ENCODE assay signal across 2 cellular contexts in the genomic region with DNA sequence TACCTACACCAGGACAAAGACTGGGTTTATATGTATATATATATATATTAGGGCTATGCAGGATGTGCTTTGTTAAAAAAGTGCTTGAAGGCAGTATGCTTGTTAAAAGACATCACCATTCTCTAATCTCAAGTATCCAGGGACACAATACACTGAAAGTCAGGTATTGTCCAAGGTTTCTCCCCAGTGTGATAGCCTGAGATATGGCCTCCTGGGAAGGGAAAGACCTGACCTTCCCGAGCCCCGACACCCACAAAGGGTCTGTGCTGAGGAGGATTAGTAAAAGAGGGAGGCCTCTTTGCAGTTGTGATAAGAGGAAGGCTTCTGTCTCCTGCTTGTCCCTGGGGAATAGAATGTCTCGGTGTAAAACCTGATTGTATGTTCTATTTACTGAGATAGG.
TF ChIP-seq lines count a peak whose summit lies in the region.

No MANE protein-coding gene starts in this region.

TF ChIP-seq in HepG2, 621 proteins besides CTCF, POLR2A, EP300 and RAD21:
- no peak for TF ChIP-seq ZSCAN22 (CRISPR knock-in tag; IDR thresholded peaks at IDR 0.05)
- no peak for TF ChIP-seq CBFB (CRISPR knock-in tag; IDR thresholded peaks at IDR 0.05)
- TF ChIP-seq ZMYM4 (CRISPR knock-in tag; IDR thresholded peaks at IDR 0.05) = no peak
- no peak for TF ChIP-seq FOXK1 (CRISPR knock-in tag; IDR thresholded peaks at IDR 0.05; ENCODE audit: borderline replicate concordance, low read depth)
- no peak for TF ChIP-seq ZNF883 (CRISPR knock-in tag; IDR thresholded peaks at IDR 0.05; ENCODE audit: not compliant biosample characterization)
- no peak for TF ChIP-seq MED13 (CRISPR knock-in tag; IDR thresholded peaks at IDR 0.05)
- no peak for TF ChIP-seq XBP1 (CRISPR knock-in tag; IDR thresholded peaks at IDR 0.05)
- TF ChIP-seq, protein P1, sequence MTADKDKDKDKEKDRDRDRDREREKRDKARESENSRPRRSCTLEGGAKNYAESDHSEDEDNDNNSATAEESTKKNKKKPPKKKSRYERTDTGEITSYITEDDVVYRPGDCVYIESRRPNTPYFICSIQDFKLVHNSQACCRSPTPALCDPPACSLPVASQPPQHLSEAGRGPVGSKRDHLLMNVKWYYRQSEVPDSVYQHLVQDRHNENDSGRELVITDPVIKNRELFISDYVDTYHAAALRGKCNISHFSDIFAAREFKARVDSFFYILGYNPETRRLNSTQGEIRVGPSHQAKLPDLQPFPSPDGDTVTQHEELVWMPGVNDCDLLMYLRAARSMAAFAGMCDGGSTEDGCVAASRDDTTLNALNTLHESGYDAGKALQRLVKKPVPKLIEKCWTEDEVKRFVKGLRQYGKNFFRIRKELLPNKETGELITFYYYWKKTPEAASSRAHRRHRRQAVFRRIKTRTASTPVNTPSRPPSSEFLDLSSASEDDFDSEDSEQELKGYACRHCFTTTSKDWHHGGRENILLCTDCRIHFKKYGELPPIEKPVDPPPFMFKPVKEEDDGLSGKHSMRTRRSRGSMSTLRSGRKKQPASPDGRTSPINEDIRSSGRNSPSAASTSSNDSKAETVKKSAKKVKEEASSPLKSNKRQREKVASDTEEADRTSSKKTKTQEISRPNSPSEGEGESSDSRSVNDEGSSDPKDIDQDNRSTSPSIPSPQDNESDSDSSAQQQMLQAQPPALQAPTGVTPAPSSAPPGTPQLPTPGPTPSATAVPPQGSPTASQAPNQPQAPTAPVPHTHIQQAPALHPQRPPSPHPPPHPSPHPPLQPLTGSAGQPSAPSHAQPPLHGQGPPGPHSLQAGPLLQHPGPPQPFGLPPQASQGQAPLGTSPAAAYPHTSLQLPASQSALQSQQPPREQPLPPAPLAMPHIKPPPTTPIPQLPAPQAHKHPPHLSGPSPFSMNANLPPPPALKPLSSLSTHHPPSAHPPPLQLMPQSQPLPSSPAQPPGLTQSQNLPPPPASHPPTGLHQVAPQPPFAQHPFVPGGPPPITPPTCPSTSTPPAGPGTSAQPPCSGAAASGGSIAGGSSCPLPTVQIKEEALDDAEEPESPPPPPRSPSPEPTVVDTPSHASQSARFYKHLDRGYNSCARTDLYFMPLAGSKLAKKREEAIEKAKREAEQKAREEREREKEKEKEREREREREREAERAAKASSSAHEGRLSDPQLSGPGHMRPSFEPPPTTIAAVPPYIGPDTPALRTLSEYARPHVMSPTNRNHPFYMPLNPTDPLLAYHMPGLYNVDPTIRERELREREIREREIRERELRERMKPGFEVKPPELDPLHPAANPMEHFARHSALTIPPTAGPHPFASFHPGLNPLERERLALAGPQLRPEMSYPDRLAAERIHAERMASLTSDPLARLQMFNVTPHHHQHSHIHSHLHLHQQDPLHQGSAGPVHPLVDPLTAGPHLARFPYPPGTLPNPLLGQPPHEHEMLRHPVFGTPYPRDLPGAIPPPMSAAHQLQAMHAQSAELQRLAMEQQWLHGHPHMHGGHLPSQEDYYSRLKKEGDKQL (CRISPR knock-in tag; IDR thresholded peaks at IDR 0.05; ENCODE audit: low read depth) = no peak
- TF ChIP-seq, protein P2, sequence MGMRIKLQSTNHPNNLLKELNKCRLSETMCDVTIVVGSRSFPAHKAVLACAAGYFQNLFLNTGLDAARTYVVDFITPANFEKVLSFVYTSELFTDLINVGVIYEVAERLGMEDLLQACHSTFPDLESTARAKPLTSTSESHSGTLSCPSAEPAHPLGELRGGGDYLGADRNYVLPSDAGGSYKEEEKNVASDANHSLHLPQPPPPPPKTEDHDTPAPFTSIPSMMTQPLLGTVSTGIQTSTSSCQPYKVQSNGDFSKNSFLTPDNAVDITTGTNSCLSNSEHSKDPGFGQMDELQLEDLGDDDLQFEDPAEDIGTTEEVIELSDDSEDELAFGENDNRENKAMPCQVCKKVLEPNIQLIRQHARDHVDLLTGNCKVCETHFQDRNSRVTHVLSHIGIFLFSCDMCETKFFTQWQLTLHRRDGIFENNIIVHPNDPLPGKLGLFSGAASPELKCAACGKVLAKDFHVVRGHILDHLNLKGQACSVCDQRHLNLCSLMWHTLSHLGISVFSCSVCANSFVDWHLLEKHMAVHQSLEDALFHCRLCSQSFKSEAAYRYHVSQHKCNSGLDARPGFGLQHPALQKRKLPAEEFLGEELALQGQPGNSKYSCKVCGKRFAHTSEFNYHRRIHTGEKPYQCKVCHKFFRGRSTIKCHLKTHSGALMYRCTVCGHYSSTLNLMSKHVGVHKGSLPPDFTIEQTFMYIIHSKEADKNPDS (CRISPR knock-in tag; IDR thresholded peaks at IDR 0.05) = no peak
- TF ChIP-seq HOXA5 (CRISPR knock-in tag; IDR thresholded peaks at IDR 0.05) = no peak
- TF ChIP-seq THYN1 (CRISPR knock-in tag; IDR thresholded peaks at IDR 0.05; ENCODE audit: borderline replicate concordance, low read depth) = no peak
- no peak for TF ChIP-seq ZFP90 (CRISPR knock-in tag; IDR thresholded peaks at IDR 0.05; ENCODE audit: borderline replicate concordance)
- TF ChIP-seq ZNF572 (CRISPR knock-in tag; IDR thresholded peaks at IDR 0.05) = no peak

TF ChIP-seq in K562, 482 proteins besides CTCF, POLR2A, EP300 and RAD21 (continues in another document):
- 0 out of 2 replicates have a peak, but pooled peaks have one; percentile 46 for TF ChIP-seq MBD2 (IDR thresholded peaks at IDR 0.05; ENCODE audit: borderline replicate concordance, low read depth)
- TF ChIP-seq CREB1 (IDR thresholded peaks at IDR 0.05) = no peak
- no peak for TF ChIP-seq CREB1 (CRISPR knock-in tag; IDR thresholded peaks at IDR 0.05)
- TF ChIP-seq ZNF830 (CRISPR knock-in tag; IDR thresholded peaks at IDR 0.05) = no peak
- TF ChIP-seq, protein P3, sequence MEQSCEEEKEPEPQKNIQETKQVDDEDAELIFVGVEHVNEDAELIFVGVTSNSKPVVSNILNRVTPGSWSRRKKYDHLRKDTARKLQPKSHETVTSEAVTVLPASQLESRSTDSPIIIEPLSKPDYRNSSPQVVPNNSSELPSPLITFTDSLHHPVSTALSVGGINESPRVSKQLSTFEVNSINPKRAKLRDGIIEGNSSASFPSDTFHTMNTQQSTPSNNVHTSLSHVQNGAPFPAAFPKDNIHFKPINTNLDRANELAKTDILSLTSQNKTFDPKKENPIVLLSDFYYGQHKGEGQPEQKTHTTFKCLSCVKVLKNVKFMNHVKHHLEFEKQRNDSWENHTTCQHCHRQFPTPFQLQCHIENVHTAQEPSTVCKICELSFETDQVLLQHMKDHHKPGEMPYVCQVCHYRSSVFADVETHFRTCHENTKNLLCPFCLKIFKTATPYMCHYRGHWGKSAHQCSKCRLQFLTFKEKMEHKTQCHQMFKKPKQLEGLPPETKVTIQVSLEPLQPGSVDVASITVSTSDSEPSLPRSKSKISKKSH (CRISPR knock-in tag; IDR thresholded peaks at IDR 0.05) = no peak
- TF ChIP-seq, protein P4, sequence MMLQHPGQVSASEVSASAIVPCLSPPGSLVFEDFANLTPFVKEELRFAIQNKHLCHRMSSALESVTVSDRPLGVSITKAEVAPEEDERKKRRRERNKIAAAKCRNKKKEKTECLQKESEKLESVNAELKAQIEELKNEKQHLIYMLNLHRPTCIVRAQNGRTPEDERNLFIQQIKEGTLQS (IDR thresholded peaks at IDR 0.05) = no peak
- TF ChIP-seq, protein P4 (CRISPR knock-in tag; conservative IDR thresholded peaks at IDR 0.05) = no peak
- peak; percentile 82 for TF ChIP-seq ARID1B (IDR thresholded peaks at IDR 0.05)
- no peak for TF ChIP-seq TCF7L2 (IDR thresholded peaks at IDR 0.05; ENCODE audit: low read depth, low read length)
- TF ChIP-seq ZNF354B (CRISPR knock-in tag; IDR thresholded peaks at IDR 0.05) = no peak
- TF ChIP-seq XRCC3 (IDR thresholded peaks at IDR 0.05) = no peak
- no peak for TF ChIP-seq MED1 (CRISPR knock-in tag; IDR thresholded peaks at IDR 0.05; ENCODE audit: borderline replicate concordance)
- TF ChIP-seq, protein P5, sequence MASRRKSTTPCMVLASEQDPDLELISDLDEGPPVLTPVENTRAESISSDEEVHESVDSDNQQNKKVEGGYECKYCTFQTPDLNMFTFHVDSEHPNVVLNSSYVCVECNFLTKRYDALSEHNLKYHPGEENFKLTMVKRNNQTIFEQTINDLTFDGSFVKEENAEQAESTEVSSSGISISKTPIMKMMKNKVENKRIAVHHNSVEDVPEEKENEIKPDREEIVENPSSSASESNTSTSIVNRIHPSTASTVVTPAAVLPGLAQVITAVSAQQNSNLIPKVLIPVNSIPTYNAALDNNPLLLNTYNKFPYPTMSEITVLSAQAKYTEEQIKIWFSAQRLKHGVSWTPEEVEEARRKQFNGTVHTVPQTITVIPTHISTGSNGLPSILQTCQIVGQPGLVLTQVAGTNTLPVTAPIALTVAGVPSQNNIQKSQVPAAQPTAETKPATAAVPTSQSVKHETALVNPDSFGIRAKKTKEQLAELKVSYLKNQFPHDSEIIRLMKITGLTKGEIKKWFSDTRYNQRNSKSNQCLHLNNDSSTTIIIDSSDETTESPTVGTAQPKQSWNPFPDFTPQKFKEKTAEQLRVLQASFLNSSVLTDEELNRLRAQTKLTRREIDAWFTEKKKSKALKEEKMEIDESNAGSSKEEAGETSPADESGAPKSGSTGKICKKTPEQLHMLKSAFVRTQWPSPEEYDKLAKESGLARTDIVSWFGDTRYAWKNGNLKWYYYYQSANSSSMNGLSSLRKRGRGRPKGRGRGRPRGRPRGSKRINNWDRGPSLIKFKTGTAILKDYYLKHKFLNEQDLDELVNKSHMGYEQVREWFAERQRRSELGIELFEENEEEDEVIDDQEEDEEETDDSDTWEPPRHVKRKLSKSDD (conservative IDR thresholded peaks at IDR 0.05; ENCODE audit: low read length) = no peak
- TF ChIP-seq SMARCA5 (IDR thresholded peaks at IDR 0.05) = no peak
- TF ChIP-seq, protein P6, sequence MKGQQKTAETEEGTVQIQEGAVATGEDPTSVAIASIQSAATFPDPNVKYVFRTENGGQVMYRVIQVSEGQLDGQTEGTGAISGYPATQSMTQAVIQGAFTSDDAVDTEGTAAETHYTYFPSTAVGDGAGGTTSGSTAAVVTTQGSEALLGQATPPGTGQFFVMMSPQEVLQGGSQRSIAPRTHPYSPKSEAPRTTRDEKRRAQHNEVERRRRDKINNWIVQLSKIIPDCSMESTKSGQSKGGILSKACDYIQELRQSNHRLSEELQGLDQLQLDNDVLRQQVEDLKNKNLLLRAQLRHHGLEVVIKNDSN (CRISPR knock-in tag; IDR thresholded peaks at IDR 0.05) = no peak
- TF ChIP-seq FUS (optimal IDR thresholded peaks at IDR 0.05; ENCODE audit: low read depth, low read length) = no peak
- no peak for TF ChIP-seq HOXB6 (CRISPR knock-in tag; IDR thresholded peaks at IDR 0.05; ENCODE audit: borderline replicate concordance)
- TF ChIP-seq, protein P7, sequence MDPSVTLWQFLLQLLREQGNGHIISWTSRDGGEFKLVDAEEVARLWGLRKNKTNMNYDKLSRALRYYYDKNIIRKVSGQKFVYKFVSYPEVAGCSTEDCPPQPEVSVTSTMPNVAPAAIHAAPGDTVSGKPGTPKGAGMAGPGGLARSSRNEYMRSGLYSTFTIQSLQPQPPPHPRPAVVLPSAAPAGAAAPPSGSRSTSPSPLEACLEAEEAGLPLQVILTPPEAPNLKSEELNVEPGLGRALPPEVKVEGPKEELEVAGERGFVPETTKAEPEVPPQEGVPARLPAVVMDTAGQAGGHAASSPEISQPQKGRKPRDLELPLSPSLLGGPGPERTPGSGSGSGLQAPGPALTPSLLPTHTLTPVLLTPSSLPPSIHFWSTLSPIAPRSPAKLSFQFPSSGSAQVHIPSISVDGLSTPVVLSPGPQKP (CRISPR knock-in tag; IDR thresholded peaks at IDR 0.05) = no peak
- TF ChIP-seq, protein P8, sequence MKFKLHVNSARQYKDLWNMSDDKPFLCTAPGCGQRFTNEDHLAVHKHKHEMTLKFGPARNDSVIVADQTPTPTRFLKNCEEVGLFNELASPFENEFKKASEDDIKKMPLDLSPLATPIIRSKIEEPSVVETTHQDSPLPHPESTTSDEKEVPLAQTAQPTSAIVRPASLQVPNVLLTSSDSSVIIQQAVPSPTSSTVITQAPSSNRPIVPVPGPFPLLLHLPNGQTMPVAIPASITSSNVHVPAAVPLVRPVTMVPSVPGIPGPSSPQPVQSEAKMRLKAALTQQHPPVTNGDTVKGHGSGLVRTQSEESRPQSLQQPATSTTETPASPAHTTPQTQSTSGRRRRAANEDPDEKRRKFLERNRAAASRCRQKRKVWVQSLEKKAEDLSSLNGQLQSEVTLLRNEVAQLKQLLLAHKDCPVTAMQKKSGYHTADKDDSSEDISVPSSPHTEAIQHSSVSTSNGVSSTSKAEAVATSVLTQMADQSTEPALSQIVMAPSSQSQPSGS (CRISPR knock-in tag; IDR thresholded peaks at IDR 0.05) = no peak
- no peak for TF ChIP-seq IFI16 (CRISPR knock-in tag; IDR thresholded peaks at IDR 0.05)
- no peak for TF ChIP-seq BCOR (IDR thresholded peaks at IDR 0.05)
- peak; percentile 84 for TF ChIP-seq NCOR1 (IDR thresholded peaks at IDR 0.05)
- TF ChIP-seq PTBP1 (IDR thresholded peaks at IDR 0.05; ENCODE audit: low read depth, low read length) = no peak
- TF ChIP-seq NFIC (IDR thresholded peaks at IDR 0.05) = peak; percentile 57; the same call in 1 of the 2 replicates
- TF ChIP-seq ZNF143 (CRISPR knock-in tag; IDR thresholded peaks at IDR 0.05) = no peak
- no peak for TF ChIP-seq BRF1 (IDR thresholded peaks at IDR 0.05; ENCODE audit: borderline replicate concordance, extremely low read depth, insufficient read length)
- TF ChIP-seq L3MBTL2 (IDR thresholded peaks at IDR 0.05) = no peak
- TF ChIP-seq, protein P9, sequence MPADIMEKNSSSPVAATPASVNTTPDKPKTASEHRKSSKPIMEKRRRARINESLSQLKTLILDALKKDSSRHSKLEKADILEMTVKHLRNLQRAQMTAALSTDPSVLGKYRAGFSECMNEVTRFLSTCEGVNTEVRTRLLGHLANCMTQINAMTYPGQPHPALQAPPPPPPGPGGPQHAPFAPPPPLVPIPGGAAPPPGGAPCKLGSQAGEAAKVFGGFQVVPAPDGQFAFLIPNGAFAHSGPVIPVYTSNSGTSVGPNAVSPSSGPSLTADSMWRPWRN (IDR thresholded peaks at IDR 0.05; ENCODE audit: low read depth) = no peak; the same call in 1 of the 2 replicates
- TF ChIP-seq NCOA2 (IDR thresholded peaks at IDR 0.05; ENCODE audit: partially characterized antibody in 2 of 2) = no peak
- TF ChIP-seq RBBP5 (IDR thresholded peaks at IDR 0.05; ENCODE audit: borderline replicate concordance, insufficient read depth, low read length, poor library complexity, severe bottlenecking) = no peak
- TF ChIP-seq HMG20B (CRISPR knock-in tag; IDR thresholded peaks at IDR 0.05) = no peak
- no peak for TF ChIP-seq HDGF (IDR thresholded peaks at IDR 0.05)
- no peak for TF ChIP-seq ZNF146 (CRISPR knock-in tag; IDR thresholded peaks at IDR 0.05; ENCODE audit: unreplicated experiment)
- TF ChIP-seq ZNF696 (CRISPR knock-in tag; conservative IDR thresholded peaks at IDR 0.05) = no peak
- no peak for TF ChIP-seq SMAD2 (IDR thresholded peaks at IDR 0.05; ENCODE audit: low read depth, low read length)
- TF ChIP-seq, protein P10, sequence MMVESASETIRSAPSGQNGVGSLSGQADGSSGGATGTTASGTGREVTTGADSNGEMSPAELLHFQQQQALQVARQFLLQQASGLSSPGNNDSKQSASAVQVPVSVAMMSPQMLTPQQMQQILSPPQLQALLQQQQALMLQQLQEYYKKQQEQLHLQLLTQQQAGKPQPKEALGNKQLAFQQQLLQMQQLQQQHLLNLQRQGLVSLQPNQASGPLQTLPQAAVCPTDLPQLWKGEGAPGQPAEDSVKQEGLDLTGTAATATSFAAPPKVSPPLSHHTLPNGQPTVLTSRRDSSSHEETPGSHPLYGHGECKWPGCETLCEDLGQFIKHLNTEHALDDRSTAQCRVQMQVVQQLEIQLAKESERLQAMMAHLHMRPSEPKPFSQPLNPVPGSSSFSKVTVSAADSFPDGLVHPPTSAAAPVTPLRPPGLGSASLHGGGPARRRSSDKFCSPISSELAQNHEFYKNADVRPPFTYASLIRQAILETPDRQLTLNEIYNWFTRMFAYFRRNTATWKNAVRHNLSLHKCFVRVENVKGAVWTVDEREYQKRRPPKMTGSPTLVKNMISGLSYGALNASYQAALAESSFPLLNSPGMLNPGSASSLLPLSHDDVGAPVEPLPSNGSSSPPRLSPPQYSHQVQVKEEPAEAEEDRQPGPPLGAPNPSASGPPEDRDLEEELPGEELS (CRISPR knock-in tag; IDR thresholded peaks at IDR 0.05; ENCODE audit: borderline replicate concordance) = no peak
